In genomic region chr12:44847888-44848770, GRCh38 we compare ENCODE assay signal across 8 cellular contexts. TPM values are rescaled to one million over a fixed set of nuclear protein-coding genes. Genes with fewer than 3 reads are reported as not detected.
DNase-seq lines count a peak whose midpoint lies in the region; ATAC-seq and TF ChIP-seq lines count a peak whose summit lies in the region.
"Had no signal": no experiment of that assay in that cellular context is flagged by ENCODE, and none has a peak within 500 bp of the region (broad histone marks: within the 10 kb centered on the region; RNA-seq: fewer than 3 reads in every experiment).

No MANE protein-coding gene starts in this region.

- H3K9me3 Mint-ChIP-seq in activated T-cell treated with anti-CD3 and anti-CD28 coated beads, Interleukin-2, amount 50 U/mL, for 4 hours = no peaks in the 10 kb centered on the region

- DNase-seq in activated T-cell treated with anti-CD3 and anti-CD28 coated beads, Interleukin-2, amount 50 U/mL, for 4 hours = peak; percentile 52
- DNase-seq in stimulated activated CD8-positive, alpha-beta memory T cell treated with anti-CD3 and anti-CD28 coated beads, Interleukin-12 subunit alpha, Interleukin-12 subunit beta, amount 100 ng/mL, for 24 hours (ENCODE audit: extremely low read depth) = peak; percentile 42
- DNase-seq in tibial nerve (ENCODE audit: low spot score in 2 of 2) (no peak), iPS-NIHi11 (ENCODE audit: low spot score) (no peak), HEK293T (ENCODE audit: extremely low spot score) (no peak)

- H3K27me3 Mint-ChIP-seq in activated T-cell treated with anti-CD3 and anti-CD28 coated beads, Interleukin-2, amount 50 U/mL, for 4 hours (ENCODE audit: low read depth) = no peaks in the 10 kb centered on the region

- peak; percentile 82 for ATAC-seq in GM21367 (IDR thresholded peaks at IDR 0.05; ENCODE audit: unreplicated experiment)
- peak; percentile 64 for ATAC-seq in HG03469 (IDR thresholded peaks at IDR 0.05; ENCODE audit: unreplicated experiment)
- ATAC-seq in activated T-cell treated with anti-CD3 and anti-CD28 coated beads, Interleukin-2, amount 50 U/mL, for 4 hours = peak; percentile 87 to 90

- H3K36me3 Mint-ChIP-seq in activated T-cell treated with anti-CD3 and anti-CD28 coated beads, Interleukin-2, amount 50 U/mL, for 4 hours (ENCODE audit: insufficient read depth) = no peaks in the 10 kb centered on the region

- no peak for TF ChIP-seq POLR2A in tibial nerve (IDR thresholded peaks at IDR 0.05)

- CTCF ChIA-PET in HEK293T (lab: Yijun Ruan, JAX) = no interaction called here

- no peak for TF ChIP-seq CTCF in tibial nerve (IDR thresholded peaks at IDR 0.05)

- peak overlapping the region; percentile 64 for H3K4me3 Mint-ChIP-seq in activated T-cell treated with anti-CD3 and anti-CD28 coated beads, Interleukin-2, amount 50 U/mL, for 4 hours

- no peak for TF ChIP-seq EP300 in tibial nerve (IDR thresholded peaks at IDR 0.05)

- H3K27ac ChIP-seq in tibial nerve = peak overlapping the region in 1 of 4 donors; percentile 22
- H3K27ac ChIP-seq: SK-N-MC had no signal

- H3K4me3 ChIP-seq in tibial nerve = no peak overlapping the region
- H3K4me3 ChIP-seq: SK-N-MC had no signal

- H3K4me1 ChIP-seq in tibial nerve = no peaks in the 10 kb centered on the region

- H3K4me1 Mint-ChIP-seq in activated T-cell treated with anti-CD3 and anti-CD28 coated beads, Interleukin-2, amount 50 U/mL, for 4 hours (ENCODE audit: low read depth) = peaks cover 81% of the 10 kb centered on the region

- H3K36me3 ChIP-seq in tibial nerve = no peaks in the 10 kb centered on the region

- 63 to 72% methylated on average over 6 of the region's 6 CpGs for WGBS in tibial nerve, 2 donors

- H3K27me3 ChIP-seq in tibial nerve = no peaks in the 10 kb centered on the region

- H3K9me3 ChIP-seq in tibial nerve = no peaks in the 10 kb centered on the region

- POLR2A ChIA-PET in HEK293T (lab: Yijun Ruan, JAX) = no interaction called here

TF ChIP-seq in HEK293T, 16 proteins besides CTCF, POLR2A, EP300 and RAD21:
- TF ChIP-seq SP1 (IDR thresholded peaks at IDR 0.05) = no peak
- TF ChIP-seq NFRKB (IDR thresholded peaks at IDR 0.05) = no peak
- no peak for TF ChIP-seq CTBP1 (IDR thresholded peaks at IDR 0.05; ENCODE audit: borderline replicate concordance)
- TF ChIP-seq ZNF384 (IDR thresholded peaks at IDR 0.05) = no peak
- no peak for TF ChIP-seq HDGF (IDR thresholded peaks at IDR 0.05; ENCODE audit: borderline replicate concordance)
- TF ChIP-seq ELF4 (IDR thresholded peaks at IDR 0.05) = no peak
- TF ChIP-seq L3MBTL2 (conservative IDR thresholded peaks at IDR 0.05) = no peak
- no peak for TF ChIP-seq ARNT (IDR thresholded peaks at IDR 0.05)
- TF ChIP-seq FOXM1 (IDR thresholded peaks at IDR 0.05; ENCODE audit: borderline replicate concordance) = no peak
- no peak for TF ChIP-seq TARDBP (IDR thresholded peaks at IDR 0.05)
- TF ChIP-seq FOXA1 (IDR thresholded peaks at IDR 0.05) = no peak
- TF ChIP-seq FOXK2 (IDR thresholded peaks at IDR 0.05) = no peak
- TF ChIP-seq SUZ12 (IDR thresholded peaks at IDR 0.05) = no peak
- no peak for TF ChIP-seq LEF1 (IDR thresholded peaks at IDR 0.05; ENCODE audit: borderline replicate concordance)
- TF ChIP-seq PKNOX1 (IDR thresholded peaks at IDR 0.05) = no peak
- TF ChIP-seq BHLHE40 (IDR thresholded peaks at IDR 0.05; ENCODE audit: borderline replicate concordance) = no peak

RNA-seq across cellular contexts. Expression of gene NELL2, which starts 28.0 kb away (rescaled TPM):
- total RNA-seq in activated T-cell treated with anti-CD3 and anti-CD28 coated beads, Interleukin-2, amount 50 U/mL, for 4 hours = 10 to 100 TPM; 19.9 to 32.0 (median 22.8) TPM
- under 1 TPM in 3 of 4 donors, not detected in 1; 0.22 to 0.90 (median 0.63) TPM for total RNA-seq in tibial nerve

Comparison
In these comparisons a context has a peak if more than half of its experiments do, and no peak if none do; other contexts are left out.
1. DNase-seq: peak in activated T-cell treated with anti-CD3 and anti-CD28 coated beads, Interleukin-2, amount 50 U/mL, for 4 hours (single experiment) and stimulated activated CD8-positive, alpha-beta memory T cell treated with anti-CD3 and anti-CD28 coated beads, Interleukin-12 subunit alpha, Interleukin-12 subunit beta, amount 100 ng/mL, for 24 hours (single experiment); none in tibial nerve (0 of 2), iPS-NIHi11 (single experiment) and HEK293T (single experiment).
2. RNA of gene NELL2, which starts 28.0 kb away (total RNA-seq): 19.9 to 32.0 TPM in activated T-cell treated with anti-CD3 and anti-CD28 coated beads, Interleukin-2, amount 50 U/mL, for 4 hours; 0.22 to 0.90 TPM in tibial nerve; every median in the first group is over 10 times any median in the second.
3. Peak in every context shown above with its lines, with median percentiles within 50 percentile points of each other: ATAC-seq.